In genomic region chr10:71396084-71396713, GRCh38 we compare ENCODE assay signal across 8 cellular contexts. TPM values are rescaled to one million over a fixed set of nuclear protein-coding genes. Genes with fewer than 3 reads are reported as not detected.
DNase-seq lines count a peak whose midpoint lies in the region; ATAC-seq and TF ChIP-seq lines count a peak whose summit lies in the region.

No MANE protein-coding gene starts in this region.

- H3K9me3 ChIP-seq in CD4-positive, alpha-beta memory T cell (ENCODE audit: control insufficient read depth in 1 of 2, low read length in 2 of 2) = no peaks in the 10 kb centered on the region
- H3K9me3 ChIP-seq in HUES6 (ENCODE audit: control insufficient read depth, insufficient read depth, low read depth, low read length) (no peaks in the 10 kb centered on the region), mesodermal cell (ENCODE audit: control insufficient read depth, low read length) (no peaks in the 10 kb centered on the region)
- no peaks in the 10 kb centered on the region for H3K9me3 ChIP-seq in effector memory CD4-positive, alpha-beta T cell (ENCODE audit: control insufficient read depth, low read length)

- peaks cover 48 to 56% of the 10 kb centered on the region in 2 donors for H3K27me3 Mint-ChIP-seq in CD4-positive, alpha-beta memory T cell
- H3K27me3 Mint-ChIP-seq in type B pancreatic cell = peaks cover 67% of the 10 kb centered on the region

- H3K9ac ChIP-seq in HUES6 (ENCODE audit: low read length) = peak overlapping the region; percentile 48

- H3K36me3 Mint-ChIP-seq in CD4-positive, alpha-beta memory T cell = no peaks in the 10 kb centered on the region
- H3K36me3 Mint-ChIP-seq in type B pancreatic cell = peaks cover 5% of the 10 kb centered on the region

- POLR2A ChIA-PET in CD4-positive, alpha-beta memory T cell (lab: Charles Lee; ENCODE audit: partially characterized antibody) = interaction anchor here (0.7 to 0.9 kb wide), 2 partner anchors 20 to 312 kb away, joined by 3 read pairs; no protein-coding TSS in a partner anchor

- intact Hi-C loops in CD4-positive, alpha-beta memory T cell (cut with micrococcal nuclease) = no loop called here

- peaks cover 4 to 14% (median 9%) of the 10 kb centered on the region in 4 donors for H3K4me1 Mint-ChIP-seq in CD4-positive, alpha-beta memory T cell
- H3K4me1 Mint-ChIP-seq in type B pancreatic cell (ENCODE audit: unreplicated experiment) = peaks cover 4% of the 10 kb centered on the region

- H3K4me1 ChIP-seq in CD4-positive, alpha-beta memory T cell (ENCODE audit: insufficient read depth, low read length) = peaks cover 8% of the 10 kb centered on the region
- H3K4me1 ChIP-seq in HUES6 (ENCODE audit: control insufficient read depth, insufficient read depth, low read length) = peaks cover 23% of the 10 kb centered on the region
- H3K4me1 ChIP-seq in effector memory CD4-positive, alpha-beta T cell (ENCODE audit: control insufficient read depth, insufficient read depth, low read length, poor library complexity, severe bottlenecking) = peaks cover 10% of the 10 kb centered on the region
- H3K4me1 ChIP-seq in mesodermal cell (ENCODE audit: control insufficient read depth, insufficient read depth, low read length, poor library complexity, severe bottlenecking) = peaks cover 19% of the 10 kb centered on the region

- H3K4me3 Mint-ChIP-seq in CD4-positive, alpha-beta memory T cell = peak overlapping the region; percentile 53 to 85 (median 73)
- H3K4me3 Mint-ChIP-seq in type B pancreatic cell = peak overlapping the region; percentile 77

- no peak overlapping the region for H3K27ac ChIP-seq in CD4-positive, alpha-beta memory T cell (ENCODE audit: low read depth, low read length)
- H3K27ac ChIP-seq in HUES6 (ENCODE audit: low read depth, low read length) = no peak overlapping the region
- H3K27ac ChIP-seq in effector memory CD4-positive, alpha-beta T cell (ENCODE audit: insufficient read depth, low read length, poor library complexity, severe bottlenecking) = no peak overlapping the region
- H3K27ac ChIP-seq in mesodermal cell (ENCODE audit: low read depth, low read length, severe bottlenecking) = no peak overlapping the region

- peaks cover 35% of the 10 kb centered on the region for H3K27me3 ChIP-seq in CD4-positive, alpha-beta memory T cell (ENCODE audit: insufficient read depth, low read length)
- peaks cover 78% of the 10 kb centered on the region for H3K27me3 ChIP-seq in HUES6 (ENCODE audit: control insufficient read depth, insufficient read depth, low read length)
- H3K27me3 ChIP-seq in effector memory CD4-positive, alpha-beta T cell (replicated peaks; ENCODE audit: control insufficient read depth, insufficient read depth, low read length, poor library complexity, severe bottlenecking) = peaks cover 20% of the 10 kb centered on the region

- H3K4me3 ChIP-seq in CD4-positive, alpha-beta memory T cell (ENCODE audit: low read length in 2 of 2) = no peak overlapping the region
- H3K4me3 ChIP-seq in HUES6 (ENCODE audit: low read depth, low read length) = peak overlapping the region; percentile 76
- peak overlapping the region; percentile 47 for H3K4me3 ChIP-seq in effector memory CD4-positive, alpha-beta T cell (ENCODE audit: insufficient read depth, low read depth, low read length, poor library complexity, severe bottlenecking)
- peak overlapping the region; percentile 28 for H3K4me3 ChIP-seq in mesodermal cell (ENCODE audit: extremely low read depth, insufficient read depth, low read length, poor library complexity, severe bottlenecking)

- no peaks in the 10 kb centered on the region for H3K36me3 ChIP-seq in CD4-positive, alpha-beta memory T cell (ENCODE audit: insufficient read depth, low read length)
- H3K36me3 ChIP-seq in HUES6 (ENCODE audit: control insufficient read depth, insufficient read depth, low read length) (no peaks in the 10 kb centered on the region), mesodermal cell (ENCODE audit: control insufficient read depth, insufficient read depth, low read length) (no peaks in the 10 kb centered on the region)
- H3K36me3 ChIP-seq in effector memory CD4-positive, alpha-beta T cell (ENCODE audit: control insufficient read depth, insufficient read depth, low read length) = no peaks in the 10 kb centered on the region

- DNase-seq in CD4-positive, alpha-beta memory T cell = peak in 3 of 5 donors; percentile 18 to 20 (median 20)
- DNase-seq in SW480 (ENCODE audit: low spot score) (peak; percentile 70), type B pancreatic cell (ENCODE audit: extremely low spot score, unreplicated experiment) (peak; percentile 73), dedifferentiated amniotic fluid mesenchymal stem cell (ENCODE audit: extremely low spot score) (no peak)
- DNase-seq in effector memory CD4-positive, alpha-beta T cell = no peak

- CTCF ChIA-PET in CD4-positive, alpha-beta memory T cell (lab: Charles Lee; ENCODE audit: partially characterized antibody) = interaction anchor here (1.2 to 1.9 kb wide), 5 partner anchors 11 to 415 kb away, joined by 3 to 7 read pairs (median 7); no protein-coding TSS in a partner anchor

- peak; percentile 59 for TF ChIP-seq CTCF in type B pancreatic cell (conservative IDR thresholded peaks at IDR 0.05)

- WGBS in mesodermal cell (ENCODE audit: insufficient coverage in 2 of 2), 2 experiments = 13% methylated on average over 34 to 41 of the region's 46 CpGs

- no peak overlapping the region for H3K27ac Mint-ChIP-seq in CD4-positive, alpha-beta memory T cell
- H3K27ac Mint-ChIP-seq in type B pancreatic cell = peak overlapping the region; percentile 54

- no peak for ATAC-seq in GM21381 (IDR thresholded peaks at IDR 0.05; ENCODE audit: unreplicated experiment)

- H3K9me3 Mint-ChIP-seq in CD4-positive, alpha-beta memory T cell = no peaks in the 10 kb centered on the region
- no peaks in the 10 kb centered on the region for H3K9me3 Mint-ChIP-seq in type B pancreatic cell

RNA-seq across cellular contexts. Expression of gene CDH23, which starts 0.5 kb away (rescaled TPM):
- total RNA-seq in CD4-positive, alpha-beta memory T cell = 1 to 10 TPM; 5.2 to 5.4 TPM
- 1 to 10 TPM; 1.8 to 2.0 TPM for polyA plus RNA-seq in CD4-positive, alpha-beta memory T cell
- polyA plus RNA-seq in mesodermal cell (2013, experiment 1 of 2) = 3.8 TPM
- 2.2 TPM for polyA plus RNA-seq in mesodermal cell (2013, experiment 2 of 2)
- total RNA-seq in type B pancreatic cell (ENCODE audit: low replicate concordance) = 7.4 and 9.4 TPM in 2 replicates

Comparison
In these comparisons a context has a peak if more than half of its experiments do, and no peak if none do; other contexts are left out.
1. DNase-seq: peak in CD4-positive, alpha-beta memory T cell (3 of 5), SW480 (single experiment) and type B pancreatic cell (single experiment); none in effector memory CD4-positive, alpha-beta T cell (0 of 3) and dedifferentiated amniotic fluid mesenchymal stem cell (single experiment).
2. H3K4me3 ChIP-seq: peak in HUES6 (single experiment), effector memory CD4-positive, alpha-beta T cell (single experiment) and mesodermal cell (single experiment); none in CD4-positive, alpha-beta memory T cell (0 of 2).